In the genomic region with DNA sequence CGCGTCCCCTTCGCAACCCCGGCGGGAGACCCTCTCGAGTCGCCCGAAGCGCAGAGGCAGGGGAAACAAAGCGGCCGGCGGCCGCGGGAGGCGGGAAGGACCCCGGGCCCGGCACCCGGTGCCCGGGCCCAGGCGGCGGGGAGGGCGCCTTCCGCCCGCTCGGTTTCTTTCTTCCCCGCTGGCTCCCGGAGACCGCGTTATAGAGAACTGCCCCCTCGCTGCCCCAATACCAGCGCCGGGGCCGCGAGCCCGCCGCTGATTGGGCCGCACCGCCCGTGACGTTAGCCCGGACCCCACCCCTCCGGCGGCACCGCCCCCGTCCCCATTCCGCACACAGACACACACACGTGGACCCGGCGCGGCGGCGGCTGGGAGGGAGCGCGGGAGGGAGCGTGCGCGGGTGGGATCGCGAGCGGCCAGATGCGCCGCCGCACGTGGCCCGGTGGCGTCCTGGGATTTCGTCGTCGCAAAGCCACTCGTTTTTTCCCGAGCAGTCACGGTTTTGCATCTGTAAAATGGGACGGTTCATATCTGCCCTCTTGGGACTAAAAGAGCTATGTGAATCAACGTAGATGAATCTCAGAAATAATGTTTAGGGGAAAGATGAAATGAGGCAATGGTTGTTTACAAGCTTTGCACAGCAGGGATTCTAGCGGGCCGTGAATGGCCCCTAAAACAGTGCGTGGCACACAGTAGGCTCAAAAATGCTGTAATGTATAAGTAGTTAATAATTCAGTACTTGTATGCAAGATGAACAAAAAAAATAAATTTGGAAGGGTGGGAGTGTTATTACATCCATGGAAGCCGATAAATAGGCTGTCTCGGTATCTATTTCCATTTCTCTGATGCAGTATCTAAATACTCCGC, we compare ENCODE assay signal across 1 cellular context.
TF ChIP-seq lines count a peak whose summit lies in the region.

A gene (minus strand): TSS at position 209 of the 867 bp plus-strand sequence. CDS start 462 bp downstream, outside the sequence.

TF ChIP-seq in HepG2, 621 proteins besides CTCF, POLR2A, EP300 and RAD21 (continued from another document and continues in another):
- TF ChIP-seq, protein P1, sequence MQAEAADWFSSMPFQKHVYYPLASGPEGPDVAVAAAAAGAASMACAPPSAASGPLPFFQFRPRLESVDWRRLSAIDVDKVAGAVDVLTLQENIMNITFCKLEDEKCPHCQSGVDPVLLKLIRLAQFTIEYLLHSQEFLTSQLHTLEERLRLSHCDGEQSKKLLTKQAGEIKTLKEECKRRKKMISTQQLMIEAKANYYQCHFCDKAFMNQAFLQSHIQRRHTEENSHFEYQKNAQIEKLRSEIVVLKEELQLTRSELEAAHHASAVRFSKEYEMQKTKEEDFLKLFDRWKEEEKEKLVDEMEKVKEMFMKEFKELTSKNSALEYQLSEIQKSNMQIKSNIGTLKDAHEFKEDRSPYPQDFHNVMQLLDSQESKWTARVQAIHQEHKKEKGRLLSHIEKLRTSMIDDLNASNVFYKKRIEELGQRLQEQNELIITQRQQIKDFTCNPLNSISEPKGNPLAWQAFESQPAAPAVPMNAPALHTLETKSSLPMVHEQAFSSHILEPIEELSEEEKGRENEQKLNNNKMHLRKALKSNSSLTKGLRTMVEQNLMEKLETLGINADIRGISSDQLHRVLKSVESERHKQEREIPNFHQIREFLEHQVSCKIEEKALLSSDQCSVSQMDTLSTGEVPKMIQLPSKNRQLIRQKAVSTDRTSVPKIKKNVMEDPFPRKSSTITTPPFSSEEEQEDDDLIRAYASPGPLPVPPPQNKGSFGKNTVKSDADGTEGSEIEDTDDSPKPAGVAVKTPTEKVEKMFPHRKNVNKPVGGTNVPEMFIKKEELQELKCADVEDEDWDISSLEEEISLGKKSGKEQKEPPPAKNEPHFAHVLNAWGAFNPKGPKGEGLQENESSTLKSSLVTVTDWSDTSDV (CRISPR knock-in tag; IDR thresholded peaks at IDR 0.05): peak; percentile 94
- TF ChIP-seq MBNL3 (CRISPR knock-in tag; conservative IDR thresholded peaks at IDR 0.05) (no peak), SMYD3 (CRISPR knock-in tag; IDR thresholded peaks at IDR 0.05) (peak; percentile 94), FOXJ3 (CRISPR knock-in tag; IDR thresholded peaks at IDR 0.05; ENCODE audit: borderline replicate concordance) (no peak), MBD4 (IDR thresholded peaks at IDR 0.05; ENCODE audit: borderline replicate concordance, low read length) (no peak), ZFYVE20 (CRISPR knock-in tag; IDR thresholded peaks at IDR 0.05; ENCODE audit: borderline replicate concordance, low read depth) (peak; percentile 78; the same call in 1 of the 2 replicates), SIN3B (IDR thresholded peaks at IDR 0.05; ENCODE audit: low read length) (no peak), NFKB2 (CRISPR knock-in tag; IDR thresholded peaks at IDR 0.05; ENCODE audit: borderline replicate concordance) (peak; percentile 99), SMARCC2 (IDR thresholded peaks at IDR 0.05) (no peak), ZNF329 (CRISPR knock-in tag; IDR thresholded peaks at IDR 0.05; ENCODE audit: low read depth) (peak; percentile 82; the same call in 1 of the 2 replicates), KLF16 (CRISPR knock-in tag; IDR thresholded peaks at IDR 0.05) (peak; percentile 85 to 99; a peak in 3 of 4 replicates), SP4 (CRISPR knock-in tag; IDR thresholded peaks at IDR 0.05) (peak; percentile 93), KDM6A (CRISPR knock-in tag; IDR thresholded peaks at IDR 0.05; ENCODE audit: low read depth) (peak; percentile 33; the same call in 1 of the 2 replicates), ZBTB21 (CRISPR knock-in tag; IDR thresholded peaks at IDR 0.05) (no peak), ZBTB42 (CRISPR knock-in tag; IDR thresholded peaks at IDR 0.05) (no peak), ZNF33B (CRISPR knock-in tag; IDR thresholded peaks at IDR 0.05) (0 out of 2 replicates have a peak, but pooled peaks have one; percentile 53), ZNF780A (CRISPR knock-in tag; IDR thresholded peaks at IDR 0.05) (peak; percentile 81; the same call in 1 of the 2 replicates), ZNF530 (CRISPR knock-in tag; IDR thresholded peaks at IDR 0.05; ENCODE audit: low read depth) (0 out of 2 replicates have a peak, but pooled peaks have one; percentile 85), THYN1 (CRISPR knock-in tag; IDR thresholded peaks at IDR 0.05; ENCODE audit: borderline replicate concordance, low read depth) (peak; percentile 78; the same call in 1 of the 2 replicates), HNRNPK (IDR thresholded peaks at IDR 0.05; ENCODE audit: low read depth, low read length, poor library complexity, severe bottlenecking) (peak; percentile 81), ZNF235 (CRISPR knock-in tag; IDR thresholded peaks at IDR 0.05; ENCODE audit: borderline replicate concordance) (no peak), CBFB (CRISPR knock-in tag; IDR thresholded peaks at IDR 0.05) (0 out of 2 replicates have a peak, but pooled peaks have one; percentile 38), CBX2 (IDR thresholded peaks at IDR 0.05; ENCODE audit: low read depth, low read length) (no peak), CBX2 (CRISPR knock-in tag; IDR thresholded peaks at IDR 0.05; ENCODE audit: low read depth) (peak; percentile 69), ZNF343 (CRISPR knock-in tag; IDR thresholded peaks at IDR 0.05) (0 out of 2 replicates have a peak, but pooled peaks have one; percentile 45), TCF7 (IDR thresholded peaks at IDR 0.05; ENCODE audit: low read depth) (no peak), KMT2B (CRISPR knock-in tag; IDR thresholded peaks at IDR 0.05) (peak; percentile 71), ZNF619 (CRISPR knock-in tag; IDR thresholded peaks at IDR 0.05) (peak; percentile 84)
- TF ChIP-seq, protein P2, sequence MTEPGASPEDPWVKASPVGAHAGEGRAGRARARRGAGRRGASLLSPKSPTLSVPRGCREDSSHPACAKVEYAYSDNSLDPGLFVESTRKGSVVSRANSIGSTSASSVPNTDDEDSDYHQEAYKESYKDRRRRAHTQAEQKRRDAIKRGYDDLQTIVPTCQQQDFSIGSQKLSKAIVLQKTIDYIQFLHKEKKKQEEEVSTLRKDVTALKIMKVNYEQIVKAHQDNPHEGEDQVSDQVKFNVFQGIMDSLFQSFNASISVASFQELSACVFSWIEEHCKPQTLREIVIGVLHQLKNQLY (CRISPR knock-in tag; IDR thresholded peaks at IDR 0.05): peak; percentile 92
- TF ChIP-seq, protein P3, sequence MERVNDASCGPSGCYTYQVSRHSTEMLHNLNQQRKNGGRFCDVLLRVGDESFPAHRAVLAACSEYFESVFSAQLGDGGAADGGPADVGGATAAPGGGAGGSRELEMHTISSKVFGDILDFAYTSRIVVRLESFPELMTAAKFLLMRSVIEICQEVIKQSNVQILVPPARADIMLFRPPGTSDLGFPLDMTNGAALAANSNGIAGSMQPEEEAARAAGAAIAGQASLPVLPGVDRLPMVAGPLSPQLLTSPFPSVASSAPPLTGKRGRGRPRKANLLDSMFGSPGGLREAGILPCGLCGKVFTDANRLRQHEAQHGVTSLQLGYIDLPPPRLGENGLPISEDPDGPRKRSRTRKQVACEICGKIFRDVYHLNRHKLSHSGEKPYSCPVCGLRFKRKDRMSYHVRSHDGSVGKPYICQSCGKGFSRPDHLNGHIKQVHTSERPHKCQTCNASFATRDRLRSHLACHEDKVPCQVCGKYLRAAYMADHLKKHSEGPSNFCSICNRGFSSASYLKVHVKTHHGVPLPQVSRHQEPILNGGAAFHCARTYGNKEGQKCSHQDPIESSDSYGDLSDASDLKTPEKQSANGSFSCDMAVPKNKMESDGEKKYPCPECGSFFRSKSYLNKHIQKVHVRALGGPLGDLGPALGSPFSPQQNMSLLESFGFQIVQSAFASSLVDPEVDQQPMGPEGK (CRISPR knock-in tag; IDR thresholded peaks at IDR 0.05): peak; percentile 89
- TF ChIP-seq, protein P4, sequence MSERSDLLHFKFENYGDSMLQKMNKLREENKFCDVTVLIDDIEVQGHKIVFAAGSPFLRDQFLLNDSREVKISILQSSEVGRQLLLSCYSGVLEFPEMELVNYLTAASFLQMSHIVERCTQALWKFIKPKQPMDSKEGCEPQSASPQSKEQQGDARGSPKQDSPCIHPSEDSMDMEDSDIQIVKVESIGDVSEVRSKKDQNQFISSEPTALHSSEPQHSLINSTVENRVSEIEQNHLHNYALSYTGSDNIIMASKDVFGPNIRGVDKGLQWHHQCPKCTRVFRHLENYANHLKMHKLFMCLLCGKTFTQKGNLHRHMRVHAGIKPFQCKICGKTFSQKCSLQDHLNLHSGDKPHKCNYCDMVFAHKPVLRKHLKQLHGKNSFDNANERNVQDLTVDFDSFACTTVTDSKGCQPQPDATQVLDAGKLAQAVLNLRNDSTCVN (CRISPR knock-in tag; IDR thresholded peaks at IDR 0.05; ENCODE audit: borderline replicate concordance): peak; percentile 91; the same call in 1 of the 2 replicates
- TF ChIP-seq, protein P5, sequence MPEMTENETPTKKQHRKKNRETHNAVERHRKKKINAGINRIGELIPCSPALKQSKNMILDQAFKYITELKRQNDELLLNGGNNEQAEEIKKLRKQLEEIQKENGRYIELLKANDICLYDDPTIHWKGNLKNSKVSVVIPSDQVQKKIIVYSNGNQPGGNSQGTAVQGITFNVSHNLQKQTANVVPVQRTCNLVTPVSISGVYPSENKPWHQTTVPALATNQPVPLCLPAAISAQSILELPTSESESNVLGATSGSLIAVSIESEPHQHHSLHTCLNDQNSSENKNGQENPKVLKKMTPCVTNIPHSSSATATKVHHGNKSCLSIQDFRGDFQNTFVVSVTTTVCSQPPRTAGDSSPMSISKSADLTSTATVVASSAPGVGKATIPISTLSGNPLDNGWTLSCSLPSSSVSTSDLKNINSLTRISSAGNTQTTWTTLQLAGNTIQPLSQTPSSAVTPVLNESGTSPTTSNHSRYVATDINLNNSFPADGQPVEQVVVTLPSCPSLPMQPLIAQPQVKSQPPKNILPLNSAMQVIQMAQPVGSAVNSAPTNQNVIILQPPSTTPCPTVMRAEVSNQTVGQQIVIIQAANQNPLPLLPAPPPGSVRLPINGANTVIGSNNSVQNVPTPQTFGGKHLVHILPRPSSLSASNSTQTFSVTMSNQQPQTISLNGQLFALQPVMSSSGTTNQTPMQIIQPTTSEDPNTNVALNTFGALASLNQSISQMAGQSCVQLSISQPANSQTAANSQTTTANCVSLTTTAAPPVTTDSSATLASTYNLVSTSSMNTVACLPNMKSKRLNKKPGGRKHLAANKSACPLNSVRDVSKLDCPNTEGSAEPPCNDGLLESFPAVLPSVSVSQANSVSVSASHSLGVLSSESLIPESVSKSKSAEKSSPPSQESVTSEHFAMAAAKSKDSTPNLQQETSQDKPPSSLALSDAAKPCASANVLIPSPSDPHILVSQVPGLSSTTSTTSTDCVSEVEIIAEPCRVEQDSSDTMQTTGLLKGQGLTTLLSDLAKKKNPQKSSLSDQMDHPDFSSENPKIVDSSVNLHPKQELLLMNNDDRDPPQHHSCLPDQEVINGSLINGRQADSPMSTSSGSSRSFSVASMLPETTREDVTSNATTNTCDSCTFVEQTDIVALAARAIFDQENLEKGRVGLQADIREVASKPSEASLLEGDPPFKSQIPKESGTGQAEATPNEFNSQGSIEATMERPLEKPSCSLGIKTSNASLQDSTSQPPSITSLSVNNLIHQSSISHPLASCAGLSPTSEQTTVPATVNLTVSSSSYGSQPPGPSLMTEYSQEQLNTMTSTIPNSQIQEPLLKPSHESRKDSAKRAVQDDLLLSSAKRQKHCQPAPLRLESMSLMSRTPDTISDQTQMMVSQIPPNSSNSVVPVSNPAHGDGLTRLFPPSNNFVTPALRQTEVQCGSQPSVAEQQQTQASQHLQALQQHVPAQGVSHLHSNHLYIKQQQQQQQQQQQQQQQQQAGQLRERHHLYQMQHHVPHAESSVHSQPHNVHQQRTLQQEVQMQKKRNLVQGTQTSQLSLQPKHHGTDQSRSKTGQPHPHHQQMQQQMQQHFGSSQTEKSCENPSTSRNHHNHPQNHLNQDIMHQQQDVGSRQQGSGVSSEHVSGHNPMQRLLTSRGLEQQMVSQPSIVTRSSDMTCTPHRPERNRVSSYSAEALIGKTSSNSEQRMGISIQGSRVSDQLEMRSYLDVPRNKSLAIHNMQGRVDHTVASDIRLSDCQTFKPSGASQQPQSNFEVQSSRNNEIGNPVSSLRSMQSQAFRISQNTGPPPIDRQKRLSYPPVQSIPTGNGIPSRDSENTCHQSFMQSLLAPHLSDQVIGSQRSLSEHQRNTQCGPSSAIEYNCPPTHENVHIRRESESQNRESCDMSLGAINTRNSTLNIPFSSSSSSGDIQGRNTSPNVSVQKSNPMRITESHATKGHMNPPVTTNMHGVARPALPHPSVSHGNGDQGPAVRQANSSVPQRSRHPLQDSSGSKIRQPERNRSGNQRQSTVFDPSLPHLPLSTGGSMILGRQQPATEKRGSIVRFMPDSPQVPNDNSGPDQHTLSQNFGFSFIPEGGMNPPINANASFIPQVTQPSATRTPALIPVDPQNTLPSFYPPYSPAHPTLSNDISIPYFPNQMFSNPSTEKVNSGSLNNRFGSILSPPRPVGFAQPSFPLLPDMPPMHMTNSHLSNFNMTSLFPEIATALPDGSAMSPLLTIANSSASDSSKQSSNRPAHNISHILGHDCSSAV (CRISPR knock-in tag; IDR thresholded peaks at IDR 0.05; ENCODE audit: borderline replicate concordance): no peak
- TF ChIP-seq, protein P6, sequence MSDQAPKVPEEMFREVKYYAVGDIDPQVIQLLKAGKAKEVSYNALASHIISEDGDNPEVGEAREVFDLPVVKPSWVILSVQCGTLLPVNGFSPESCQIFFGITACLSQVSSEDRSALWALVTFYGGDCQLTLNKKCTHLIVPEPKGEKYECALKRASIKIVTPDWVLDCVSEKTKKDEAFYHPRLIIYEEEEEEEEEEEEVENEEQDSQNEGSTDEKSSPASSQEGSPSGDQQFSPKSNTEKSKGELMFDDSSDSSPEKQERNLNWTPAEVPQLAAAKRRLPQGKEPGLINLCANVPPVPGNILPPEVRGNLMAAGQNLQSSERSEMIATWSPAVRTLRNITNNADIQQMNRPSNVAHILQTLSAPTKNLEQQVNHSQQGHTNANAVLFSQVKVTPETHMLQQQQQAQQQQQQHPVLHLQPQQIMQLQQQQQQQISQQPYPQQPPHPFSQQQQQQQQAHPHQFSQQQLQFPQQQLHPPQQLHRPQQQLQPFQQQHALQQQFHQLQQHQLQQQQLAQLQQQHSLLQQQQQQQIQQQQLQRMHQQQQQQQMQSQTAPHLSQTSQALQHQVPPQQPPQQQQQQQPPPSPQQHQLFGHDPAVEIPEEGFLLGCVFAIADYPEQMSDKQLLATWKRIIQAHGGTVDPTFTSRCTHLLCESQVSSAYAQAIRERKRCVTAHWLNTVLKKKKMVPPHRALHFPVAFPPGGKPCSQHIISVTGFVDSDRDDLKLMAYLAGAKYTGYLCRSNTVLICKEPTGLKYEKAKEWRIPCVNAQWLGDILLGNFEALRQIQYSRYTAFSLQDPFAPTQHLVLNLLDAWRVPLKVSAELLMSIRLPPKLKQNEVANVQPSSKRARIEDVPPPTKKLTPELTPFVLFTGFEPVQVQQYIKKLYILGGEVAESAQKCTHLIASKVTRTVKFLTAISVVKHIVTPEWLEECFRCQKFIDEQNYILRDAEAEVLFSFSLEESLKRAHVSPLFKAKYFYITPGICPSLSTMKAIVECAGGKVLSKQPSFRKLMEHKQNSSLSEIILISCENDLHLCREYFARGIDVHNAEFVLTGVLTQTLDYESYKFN (CRISPR knock-in tag; conservative IDR thresholded peaks at IDR 0.05): no peak; the same call in 1 of the 2 replicates
- TF ChIP-seq, protein P7, sequence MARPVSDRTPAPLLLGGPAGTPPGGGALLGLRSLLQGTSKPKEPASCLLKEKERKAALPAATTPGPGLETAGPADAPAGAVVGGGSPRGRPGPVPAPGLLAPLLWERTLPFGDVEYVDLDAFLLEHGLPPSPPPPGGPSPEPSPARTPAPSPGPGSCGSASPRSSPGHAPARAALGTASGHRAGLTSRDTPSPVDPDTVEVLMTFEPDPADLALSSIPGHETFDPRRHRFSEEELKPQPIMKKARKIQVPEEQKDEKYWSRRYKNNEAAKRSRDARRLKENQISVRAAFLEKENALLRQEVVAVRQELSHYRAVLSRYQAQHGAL (CRISPR knock-in tag; IDR thresholded peaks at IDR 0.05; ENCODE audit: not compliant biosample characterization): peak; percentile 60
